3 cellular contexts compared by ENCODE assay signal in genomic region chr2:224134003-224134734, GRCh38.
TF ChIP-seq lines count a peak whose summit lies in the region.

No MANE protein-coding gene starts in this region.

TF ChIP-seq in SK-N-SH treated with all-trans-retinoic acid at 6 μM for 48 hours, 23 proteins besides CTCF, POLR2A, EP300 and RAD21:
- no peak for TF ChIP-seq CSRNP3 (CRISPR knock-in tag; IDR thresholded peaks at IDR 0.05)
- no peak for TF ChIP-seq RARB (CRISPR knock-in tag; IDR thresholded peaks at IDR 0.05)
- no peak for TF ChIP-seq BACH2 (CRISPR knock-in tag; IDR thresholded peaks at IDR 0.05; ENCODE audit: borderline replicate concordance)
- TF ChIP-seq CSDC2 (CRISPR knock-in tag; IDR thresholded peaks at IDR 0.05), result no peak
- TF ChIP-seq GLIS3 (CRISPR knock-in tag; IDR thresholded peaks at IDR 0.05), result no peak

TF ChIP-seq in SK-N-SH, 30 proteins besides CTCF, POLR2A, EP300 and RAD21 (continued from another document):
- no peak for TF ChIP-seq REST (IDR thresholded peaks at IDR 0.05; ENCODE audit: low read depth, low read length)
- no peak for TF ChIP-seq ELF1 (IDR thresholded peaks at IDR 0.05)
- TF ChIP-seq RXRA (IDR thresholded peaks at IDR 0.05; ENCODE audit: borderline replicate concordance, low read depth), result no peak
- TF ChIP-seq FOXM1 (IDR thresholded peaks at IDR 0.05; ENCODE audit: low read depth), result no peak
- TF ChIP-seq USF2 (IDR thresholded peaks at IDR 0.05; ENCODE audit: borderline replicate concordance, low read depth, low read length), result no peak
- TF ChIP-seq YY1 (IDR thresholded peaks at IDR 0.05; ENCODE audit: low read depth), result no peak
- TF ChIP-seq FOSL2 (IDR thresholded peaks at IDR 0.05; ENCODE audit: borderline replicate concordance, low read depth), result no peak
- TF ChIP-seq TEAD4 (IDR thresholded peaks at IDR 0.05; ENCODE audit: borderline replicate concordance, insufficient read depth), result no peak
- TF ChIP-seq MXI1 (IDR thresholded peaks at IDR 0.05; ENCODE audit: low read depth, low read length), result no peak
- no peak for TF ChIP-seq CHD2 (IDR thresholded peaks at IDR 0.05; ENCODE audit: low read length, partially characterized antibody)

TF ChIP-seq in GM23338, 12 proteins besides CTCF, POLR2A, EP300 and RAD21 (continued from another document):
- TF ChIP-seq ZNF462 (CRISPR knock-in tag; IDR thresholded peaks at IDR 0.05) (no peak), STAT1 (IDR thresholded peaks at IDR 0.05; ENCODE audit: unreplicated experiment) (no peak), REST (IDR thresholded peaks at IDR 0.05; ENCODE audit: unreplicated experiment) (no peak), POLR2AphosphoS5 (IDR thresholded peaks at IDR 0.05; ENCODE audit: low read depth) (no peak), ZNF331 (CRISPR knock-in tag; IDR thresholded peaks at IDR 0.05; ENCODE audit: low read depth) (no peak), EZH2 (IDR thresholded peaks at IDR 0.05; ENCODE audit: low read depth, unreplicated experiment) (no peak), NANOG (IDR thresholded peaks at IDR 0.05; ENCODE audit: borderline replicate concordance) (no peak), ZNF114 (CRISPR knock-in tag; IDR thresholded peaks at IDR 0.05) (no peak)
